10 cellular contexts compared by ENCODE assay signal in genomic region chr5:1668141-1668721, GRCh38.
DNase-seq lines count a peak whose midpoint lies in the region; ATAC-seq and TF ChIP-seq lines count a peak whose summit lies in the region.
"Had no signal": no experiment of that assay in that cellular context is flagged by ENCODE, and none has a peak within 500 bp of the region (broad histone marks: within the 10 kb centered on the region; RNA-seq: fewer than 3 reads in every experiment).

No MANE protein-coding gene starts in this region.

- H3K36me3 Mint-ChIP-seq in WTC11 (no peaks in the 10 kb centered on the region), immature natural killer cell (peaks cover 0 to 6% (median 0%) of the 10 kb centered on the region in 3 donors)

- POLR2A ChIA-PET in WTC11 (lab: Charles Lee): interaction anchor here (0.5 kb wide), 1 partner anchor 128 kb away, joined by 3 read pairs; no protein-coding TSS in a partner anchor

- no peak overlapping the region for H3K27ac ChIP-seq in substantia nigra (ENCODE audit: low read depth, low read length, poor library complexity, severe bottlenecking)
- H3K27ac ChIP-seq: skin epidermis, thyroid gland had no signal

- no peak overlapping the region for H3K27ac Mint-ChIP-seq in WTC11
- no peak overlapping the region for H3K27ac Mint-ChIP-seq in immature natural killer cell

- H3K9me3 Mint-ChIP-seq in WTC11 (peaks cover 11% of the 10 kb centered on the region), immature natural killer cell (peaks cover 0 to 2% (median 0%) of the 10 kb centered on the region in 6 donors)

- TF ChIP-seq CTCF in WTC11 (IDR thresholded peaks at IDR 0.05): no peak

- peak; percentile 70 for ATAC-seq in WTC11
- ATAC-seq in HG03108 (IDR thresholded peaks at IDR 0.05; ENCODE audit: unreplicated experiment): no peak
- no peak for ATAC-seq in GM19328 (IDR thresholded peaks at IDR 0.05; ENCODE audit: unreplicated experiment)
- ATAC-seq in HG03095 (IDR thresholded peaks at IDR 0.05; ENCODE audit: unreplicated experiment): no peak

- H3K27me3 Mint-ChIP-seq in WTC11 (ENCODE audit: low read depth) (peaks cover 41% of the 10 kb centered on the region), immature natural killer cell (ENCODE audit: low read depth in 3 of 3) (peaks cover 21 to 41% (median 23%) of the 10 kb centered on the region in 3 donors)

- DNase-seq in 8988T (peak; percentile 92), DMS79 (lab: John Stamatoyannopoulos, UW) (peak; percentile 25), WTC11 (ENCODE audit: low spot score) (peak; percentile 53), immature natural killer cell (no peak), substantia nigra (lab: John Stamatoyannopoulos, UW) (no peak)
- DNase-seq: thyroid gland had no signal

- CTCF ChIA-PET in WTC11 (lab: Charles Lee): interaction anchor here (0.9 to 2.0 kb wide), 9 partner anchors 23 to 371 kb away, joined by 3 to 11 read pairs (median 4); partner anchors contain the start of genes MRPL36 and NDUFS6

- peak overlapping the region; percentile 62 for H3K4me3 Mint-ChIP-seq in WTC11
- H3K4me3 Mint-ChIP-seq in immature natural killer cell: peak overlapping the region in 3 of 5 donors; percentile 41 to 58 (median 48)

- H3K4me1 Mint-ChIP-seq in WTC11: peaks cover 23% of the 10 kb centered on the region
- H3K4me1 Mint-ChIP-seq in immature natural killer cell: peaks cover 6 to 16% of the 10 kb centered on the region in 2 donors

TF ChIP-seq in WTC11, 78 proteins besides CTCF, POLR2A, EP300 and RAD21:
- TF ChIP-seq STAT6 (CRISPR knock-in tag; conservative IDR thresholded peaks at IDR 0.05; ENCODE audit: low read depth) (no peak), SP1 (CRISPR knock-in tag; conservative IDR thresholded peaks at IDR 0.05) (no peak), E2F5 (CRISPR knock-in tag; IDR thresholded peaks at IDR 0.05) (no peak), ATF6 (CRISPR knock-in tag; IDR thresholded peaks at IDR 0.05) (no peak), ZNF232 (CRISPR knock-in tag; IDR thresholded peaks at IDR 0.05) (no peak), ZSCAN18 (CRISPR knock-in tag; IDR thresholded peaks at IDR 0.05) (no peak), ZNF219 (CRISPR knock-in tag; IDR thresholded peaks at IDR 0.05; ENCODE audit: borderline replicate concordance) (no peak), USF1 (CRISPR knock-in tag; IDR thresholded peaks at IDR 0.05) (no peak), MLX (CRISPR knock-in tag; IDR thresholded peaks at IDR 0.05) (no peak), FOXK1 (CRISPR knock-in tag; IDR thresholded peaks at IDR 0.05) (no peak), NR1H2 (CRISPR knock-in tag; IDR thresholded peaks at IDR 0.05) (no peak), OVOL2 (CRISPR knock-in tag; IDR thresholded peaks at IDR 0.05; ENCODE audit: borderline replicate concordance) (no peak), E2F4 (CRISPR knock-in tag; IDR thresholded peaks at IDR 0.05; ENCODE audit: borderline replicate concordance, low read depth) (no peak), HMGXB4 (CRISPR knock-in tag; IDR thresholded peaks at IDR 0.05) (no peak)

Comparison
In these comparisons a context has a peak if more than half of its experiments do, and no peak if none do; other contexts are left out.
1. DNase-seq: peak in 8988T (single experiment), DMS79 (single experiment) and WTC11 (single experiment); none in immature natural killer cell (0 of 3) and substantia nigra (0 of 49).